ENCODE assay signal across 8 cellular contexts in genomic region chr1:41515131-41515678, GRCh38. TPM values are rescaled to one million over a fixed set of nuclear protein-coding genes. Genes with fewer than 3 reads are reported as not detected.
A peak's percentile ranks its signal among the peaks of the same experiment; 100 is the strongest.
DNase-seq lines count a peak whose midpoint lies in the region; ATAC-seq and TF ChIP-seq lines count a peak whose summit lies in the region.
"Had no signal": no experiment of that assay in that cellular context is flagged by ENCODE, and none has a peak within 500 bp of the region (broad histone marks: within the 10 kb centered on the region; RNA-seq: fewer than 3 reads in every experiment).

No MANE protein-coding gene starts in this region.

- peak overlapping the region; percentile 76 for H3K27ac ChIP-seq in substantia nigra (ENCODE audit: low read depth, low read length, poor library complexity, severe bottlenecking)
- H3K27ac ChIP-seq in testis = no peak overlapping the region
- H3K27ac ChIP-seq: ovary had no signal

- H3K9me3 ChIP-seq in adipocyte (ENCODE audit: control insufficient read depth, low read length) = no peaks in the 10 kb centered on the region
- no peaks in the 10 kb centered on the region for H3K9me3 ChIP-seq in testis
- H3K9me3 ChIP-seq: ovary had no signal

- TF ChIP-seq POLR2A in testis (IDR thresholded peaks at IDR 0.05) = no peak

- H3K27me3 ChIP-seq in adipocyte (replicated peaks; ENCODE audit: control insufficient read depth, insufficient read depth, low read length) (no peaks in the 10 kb centered on the region), testis (no peaks in the 10 kb centered on the region)
- H3K27me3 ChIP-seq: ovary had no signal

- ATAC-seq in HG03175 (IDR thresholded peaks at IDR 0.05; ENCODE audit: unreplicated experiment) = no peak

- WGBS in testis, 2 donors = 74 to 88% methylated on average over 4 to 5 of the region's 5 CpGs

- H3K4me1 ChIP-seq in adipocyte (ENCODE audit: control insufficient read depth, insufficient read depth, low read length) = peaks cover 17% of the 10 kb centered on the region
- peaks cover 13% of the 10 kb centered on the region for H3K4me1 ChIP-seq in testis

- H3K4me3 ChIP-seq in adipocyte (ENCODE audit: low read length) (no peak overlapping the region), testis (no peak overlapping the region)
- H3K4me3 ChIP-seq: ovary had no signal

- DNase-seq in LoVo (ENCODE audit: low spot score) = peak; percentile 12
- DNase-seq in adipocyte (ENCODE audit: low read depth) = no peak
- DNase-seq in iPS-NIHi7 (ENCODE audit: extremely low spot score) = peak; percentile 38
- DNase-seq in substantia nigra (lab: John Stamatoyannopoulos, UW) = peak; percentile 17 to 92 (median 71)
- DNase-seq in testis = no peak
- no peak for DNase-seq in stimulated activated CD4-positive, alpha-beta T cell treated with anti-CD3 and anti-CD28 coated beads, Interleukin-15, amount 100 ng/mL, for 24 hours

- intact Hi-C loops in testis (cut with DNase I; ENCODE audit: low total_unique reads) = no loop called here

- no peak for TF ChIP-seq CTCF in testis (IDR thresholded peaks at IDR 0.05)

- H3K36me3 ChIP-seq in adipocyte (ENCODE audit: control insufficient read depth, insufficient read depth, low read length, severe bottlenecking) (peaks cover 1% of the 10 kb centered on the region), testis (ENCODE audit: low read depth, missing control alignments) (no peaks in the 10 kb centered on the region)
- H3K36me3 ChIP-seq: ovary had no signal

- peak overlapping the region; percentile 15 for H3K9ac ChIP-seq in adipocyte (ENCODE audit: low read length)

RNA-seq across cellular contexts. Expression of gene EDN2, which starts 30.7 kb away (rescaled TPM):
- not detected for total RNA-seq in testis
- not detected for polyA plus RNA-seq in testis (ENCODE audit: insufficient read depth, low read depth, low replicate concordance)
- polyA plus RNA-seq: ovary had no signal

Comparison
In these comparisons a context has a peak if more than half of its experiments do, and no peak if none do; other contexts are left out.
1. DNase-seq: peak in LoVo (single experiment), iPS-NIHi7 (single experiment) and substantia nigra (49 of 49); none in adipocyte (single experiment), testis (single experiment) and stimulated activated CD4-positive, alpha-beta T cell treated with anti-CD3 and anti-CD28 coated beads, Interleukin-15, amount 100 ng/mL, for 24 hours (single experiment).